Comparison of ENCODE assay signal across 32 cellular contexts in genomic region chr18:74873629-74874028, GRCh38.
"Had no signal": no experiment of that assay in that cellular context is flagged by ENCODE, and none has a peak within 500 bp of the region (broad histone marks: within the 10 kb centered on the region; RNA-seq: fewer than 3 reads in every experiment).

No MANE protein-coding gene starts in this region.

- DNase-seq: activated CD4-positive, alpha-beta memory T cell treated with anti-CD3 and anti-CD28 coated beads for 36 hours; activated CD4-positive, alpha-beta T cell treated with anti-CD3 and anti-CD28 coated beads for 36 hours; activated CD4-positive, alpha-beta T cell treated with anti-CD3 and anti-CD28 coated beads, Interleukin-2, amount 10 ng/mL, durations not matched to agents 24 days and 14 days; activated CD4-positive, CD25-positive, alpha-beta regulatory T cell; activated CD4-positive, CD25-positive, alpha-beta regulatory T cell treated with anti-CD3 and anti-CD28 coated beads, Interleukin-2, amount 50 U/mL, for 72 hours; activated CD8-positive, alpha-beta memory T cell treated with anti-CD3 and anti-CD28 coated beads, Interleukin-2, amount 10 ng/mL, durations not matched to agents 7 days and 5 days; activated CD8-positive, alpha-beta memory T cell treated with anti-CD3 and anti-CD28 coated beads, Interleukin-2, amount 50 U/mL, for 4 hours; activated CD8-positive, alpha-beta T cell treated with anti-CD3 and anti-CD28 coated beads, Interleukin-2, amount 10 ng/mL, durations not matched to agents 7 days and 5 days; activated effector memory CD4-positive, alpha-beta T cell treated with anti-CD3 and anti-CD28 coated beads, Interleukin-2, amount 50 U/mL, for 16 hours; activated naive CD4-positive, alpha-beta T cell treated with anti-CD3 and anti-CD28 coated beads for 36 hours; activated naive CD8-positive, alpha-beta T cell treated with anti-CD3 and anti-CD28 coated beads for 36 hours; activated naive CD8-positive, alpha-beta T cell treated with anti-CD3 and anti-CD28 coated beads, Interleukin-2, amount 50 U/mL, for 24 hours; activated T-cell treated with anti-CD3 and anti-CD28 coated beads, Interleukin-2, amount 50 U/mL, for 1 hour; activated T-cell treated with anti-CD3 and anti-CD28 coated beads, Interleukin-2, amount 50 U/mL, for 48 hours; adrenal gland; amygdala; aorta; body of pancreas; central memory CD4-positive, alpha-beta T cell; cerebellar nuclear complex; colonic mucosa; effector CD8-positive, alpha-beta T cell; esophagus squamous epithelium; foreskin melanocyte; T-helper 1 cell; T-helper 17 cell; T1000; WERI-Rb-1 had no signal

- H3K36me3 ChIP-seq: adrenal gland, colonic mucosa, gastroesophageal sphincter, WERI-Rb-1 had no signal

- H3K27me3 ChIP-seq: adrenal gland, body of pancreas, colonic mucosa, esophagus squamous epithelium, gastroesophageal sphincter had no signal

- ATAC-seq: activated CD4-positive, alpha-beta T cell treated with anti-CD3 and anti-CD28 coated beads for 36 hours; activated CD8-positive, alpha-beta memory T cell treated with anti-CD3 and anti-CD28 coated beads, Interleukin-2, amount 10 ng/mL, durations not matched to agents 7 days and 5 days; activated CD8-positive, alpha-beta T cell treated with anti-CD3 and anti-CD28 coated beads, Interleukin-2, amount 10 ng/mL, durations not matched to agents 7 days and 5 days; activated naive CD8-positive, alpha-beta T cell treated with anti-CD3 and anti-CD28 coated beads, Interleukin-2, amount 50 U/mL, for 24 hours; body of pancreas; gastroesophageal sphincter; T-helper 17 cell had no signal

- FAIRE-seq: endometrium, endothelial cell of umbilical vein had no signal

- H3K27ac ChIP-seq: adrenal gland, body of pancreas, colonic mucosa, epithelial cell of prostate, esophagus squamous epithelium, gastroesophageal sphincter, WERI-Rb-1 had no signal

- H3K4me3 ChIP-seq: adrenal gland, body of pancreas, colonic mucosa, esophagus squamous epithelium, gastroesophageal sphincter had no signal

- H3K4me1 ChIP-seq: adrenal gland, body of pancreas, colonic mucosa had no signal

- H3K9me3 ChIP-seq: adrenal gland, body of pancreas, colonic mucosa, esophagus squamous epithelium, gastroesophageal sphincter had no signal
